In genomic region chr4:103099691-103100392, GRCh38 we compare ENCODE assay signal across 8 cellular contexts. TPM values are rescaled to one million over a fixed set of nuclear protein-coding genes. Genes with fewer than 3 reads are reported as not detected.
DNase-seq lines count a peak whose midpoint lies in the region; ATAC-seq and TF ChIP-seq lines count a peak whose summit lies in the region.

Gene BDH2 (minus strand): TSS chr4:103099834. CDS start chr4:103096254, 3,580 bp downstream.

- CTCF ChIA-PET in HEK293 (lab: Yijun Ruan, JAX): interaction anchor here (0.6 to 4.4 kb wide), 19 partner anchors 8 to 1760 kb away, joined by 3 to 13 read pairs (median 3); no protein-coding TSS in a partner anchor

- H3K4me1 ChIP-seq in HEK293 (ENCODE audit: control insufficient read depth, insufficient read depth, low read length): no peaks in the 10 kb centered on the region
- peaks cover 15% of the 10 kb centered on the region for H3K4me1 ChIP-seq in Loucy (ENCODE audit: insufficient read depth, low read length, poor library complexity, severe bottlenecking)

- DNase-seq in activated CD4-positive, CD25-positive, alpha-beta regulatory T cell treated with anti-CD3 and anti-CD28 coated beads, Interleukin-2, amount 50 U/mL, for 16 hours (ENCODE audit: low read depth, low spot score): peak; percentile 31
- DNase-seq in activated CD4-positive, CD25-positive, alpha-beta regulatory T cell treated with anti-CD3 and anti-CD28 coated beads, Interleukin-2, amount 50 U/mL, for 72 hours: no peak
- peak; percentile 16 for DNase-seq in SHP77 treated with DMSO at 0.1 percent for 48 hours (lab: John Stamatoyannopoulos, UW)
- DNase-seq in Right ventricle myocardium inferior (ENCODE audit: missing footprints): no peak
- peak; percentile 10 for DNase-seq in occipital lobe (lab: John Stamatoyannopoulos, UW)

- H3K9me2 ChIP-seq in Loucy (replicated peaks; ENCODE audit: low read depth, low read length): no peaks in the 10 kb centered on the region

- H3K27ac ChIP-seq in HEK293 (ENCODE audit: extremely low read depth, low read depth, low read length) (no peak within 1 kb of the TSS), adipose tissue (ENCODE audit: low read depth, low read length) (no peak within 1 kb of the TSS)

- no peaks in the 10 kb centered on the region for H3K27me3 ChIP-seq in Loucy (ENCODE audit: insufficient read depth, low read length, poor library complexity, severe bottlenecking)

- H3K4me3 ChIP-seq in HEK293 (ENCODE audit: low read depth, low read length) (peak within 1 kb of the TSS; percentile 35), Loucy (ENCODE audit: low read length, poor library complexity, severe bottlenecking) (peak within 1 kb of the TSS; percentile 78)

- peak; percentile 53; the same call in 1 of the 2 replicates for TF ChIP-seq CTCF in HEK293 (tag by site-specific recombination; IDR thresholded peaks at IDR 0.05)
- TF ChIP-seq CTCF in Loucy (conservative IDR thresholded peaks at IDR 0.05; ENCODE audit: low read length): peak; percentile 81

- WGBS in adipose tissue, 3 donors: 9 to 11% (median 11%) methylated on average over 11 of the region's 11 CpGs

- POLR2A ChIA-PET in HEK293 (lab: Yijun Ruan, JAX): interaction anchor here (0.6 kb wide), 1 partner anchor 669 kb away, joined by 7 read pairs; no protein-coding TSS in a partner anchor

- H3K4me2 ChIP-seq in Loucy (ENCODE audit: low read depth, low read length, poor library complexity, severe bottlenecking): peak within 1 kb of the TSS; percentile 84

- intact Hi-C loops in Right ventricle myocardium inferior (cut with DNase I): loop anchor here (5.0 to 10.0 kb wide), 5 partner anchors 85 to 668 kb away; partner anchors contain the start of genes SLC9B1 and UBE2D3

- peak; percentile 95 for ATAC-seq in Right ventricle myocardium inferior

- H3F3A ChIP-seq in Loucy (ENCODE audit: low read depth): no peaks in the 10 kb centered on the region

- H2AFZ ChIP-seq in Loucy (ENCODE audit: low read length): peak within 1 kb of the TSS; percentile 87

- no peaks in the 10 kb centered on the region for H3K36me3 ChIP-seq in HEK293 (ENCODE audit: control insufficient read depth in 2 of 2, insufficient read depth in 1 of 2, low read length in 2 of 2)
- no peaks in the 10 kb centered on the region for H3K36me3 ChIP-seq in Loucy (ENCODE audit: insufficient read depth, low read length)

- H3K79me2 ChIP-seq in Loucy (ENCODE audit: insufficient read depth, low read length): no peaks in the 10 kb centered on the region

- no peaks in the 10 kb centered on the region for H3K9me3 ChIP-seq in HEK293 (ENCODE audit: control insufficient read depth, insufficient read depth, low read depth, low read length)
- H3K9me3 ChIP-seq in Loucy (ENCODE audit: insufficient read depth, low read depth, low read length): no peaks in the 10 kb centered on the region

- no peaks in the 10 kb centered on the region for H4K20me1 ChIP-seq in Loucy (ENCODE audit: insufficient read depth, low read length, poor library complexity, severe bottlenecking)

- peak within 1 kb of the TSS; percentile 73 for H3K9ac ChIP-seq in Loucy (ENCODE audit: low read depth, low read length, poor library complexity, severe bottlenecking)

TF ChIP-seq in HEK293, 187 proteins besides CTCF, POLR2A, EP300 and RAD21 (continues in another document):
- TF ChIP-seq ZBTB11 (tag by site-specific recombination; conservative IDR thresholded peaks at IDR 0.05; ENCODE audit: low read depth) (no peak), SALL2 (tag by site-specific recombination; IDR thresholded peaks at IDR 0.05; ENCODE audit: borderline replicate concordance) (no peak), ZNF23 (tag by site-specific recombination; IDR thresholded peaks at IDR 0.05; ENCODE audit: borderline replicate concordance) (no peak), ZNF704 (tag by site-specific recombination; IDR thresholded peaks at IDR 0.05) (no peak), ZNF133 (tag by site-specific recombination; IDR thresholded peaks at IDR 0.05) (no peak), ZBTB6 (tag by site-specific recombination; IDR thresholded peaks at IDR 0.05) (peak; percentile 81), ZNF660 (tag by site-specific recombination; IDR thresholded peaks at IDR 0.05) (peak; percentile 57; the same call in 1 of the 2 replicates), ZNF132 (tag by site-specific recombination; IDR thresholded peaks at IDR 0.05; ENCODE audit: borderline replicate concordance) (no peak), ZNF274 (IDR thresholded peaks at IDR 0.05; ENCODE audit: low read length) (no peak), ZNF274 (tag by site-specific recombination; IDR thresholded peaks at IDR 0.05; ENCODE audit: borderline replicate concordance) (no peak), ZNF184 (tag by site-specific recombination; IDR thresholded peaks at IDR 0.05) (no peak), ZNF48 (tag by site-specific recombination; IDR thresholded peaks at IDR 0.05) (no peak), BCL11B (tag by site-specific recombination; IDR thresholded peaks at IDR 0.05; ENCODE audit: low read depth) (no peak), ZNF114 (tag by site-specific recombination; IDR thresholded peaks at IDR 0.05) (no peak), ZNF350 (tag by site-specific recombination; IDR thresholded peaks at IDR 0.05) (no peak), ZNF600 (tag by site-specific recombination; IDR thresholded peaks at IDR 0.05) (no peak)
- TF ChIP-seq, protein P1, sequence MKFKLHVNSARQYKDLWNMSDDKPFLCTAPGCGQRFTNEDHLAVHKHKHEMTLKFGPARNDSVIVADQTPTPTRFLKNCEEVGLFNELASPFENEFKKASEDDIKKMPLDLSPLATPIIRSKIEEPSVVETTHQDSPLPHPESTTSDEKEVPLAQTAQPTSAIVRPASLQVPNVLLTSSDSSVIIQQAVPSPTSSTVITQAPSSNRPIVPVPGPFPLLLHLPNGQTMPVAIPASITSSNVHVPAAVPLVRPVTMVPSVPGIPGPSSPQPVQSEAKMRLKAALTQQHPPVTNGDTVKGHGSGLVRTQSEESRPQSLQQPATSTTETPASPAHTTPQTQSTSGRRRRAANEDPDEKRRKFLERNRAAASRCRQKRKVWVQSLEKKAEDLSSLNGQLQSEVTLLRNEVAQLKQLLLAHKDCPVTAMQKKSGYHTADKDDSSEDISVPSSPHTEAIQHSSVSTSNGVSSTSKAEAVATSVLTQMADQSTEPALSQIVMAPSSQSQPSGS (tag by site-specific recombination; IDR thresholded peaks at IDR 0.05; ENCODE audit: low read depth): no peak
- TF ChIP-seq, protein P2, sequence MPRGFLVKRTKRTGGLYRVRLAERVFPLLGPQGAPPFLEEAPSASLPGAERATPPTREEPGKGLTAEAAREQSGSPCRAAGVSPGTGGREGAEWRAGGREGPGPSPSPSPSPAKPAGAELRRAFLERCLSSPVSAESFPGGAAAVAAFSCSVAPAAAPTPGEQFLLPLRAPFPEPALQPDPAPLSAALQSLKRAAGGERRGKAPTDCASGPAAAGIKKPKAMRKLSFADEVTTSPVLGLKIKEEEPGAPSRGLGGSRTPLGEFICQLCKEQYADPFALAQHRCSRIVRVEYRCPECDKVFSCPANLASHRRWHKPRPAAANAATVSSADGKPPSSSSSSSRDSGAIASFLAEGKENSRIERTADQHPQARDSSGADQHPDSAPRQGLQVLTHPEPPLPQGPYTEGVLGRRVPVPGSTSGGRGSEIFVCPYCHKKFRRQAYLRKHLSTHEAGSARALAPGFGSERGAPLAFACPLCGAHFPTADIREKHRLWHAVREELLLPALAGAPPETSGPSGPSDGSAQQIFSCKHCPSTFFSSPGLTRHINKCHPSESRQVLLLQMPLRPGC (tag by site-specific recombination; IDR thresholded peaks at IDR 0.05): no peak

RNA-seq across cellular contexts. Expression of gene BDH2, which starts in this region (rescaled TPM):
- 10 to 100 TPM; 19.8 to 97.2 (median 35.1) TPM for polyA plus RNA-seq in adipose tissue
- total RNA-seq in Right ventricle myocardium inferior (25.4 TPM), occipital lobe (8.4 TPM)

Comparison
In these comparisons a context has a peak if more than half of its experiments do, and no peak if none do; other contexts are left out.
1. DNase-seq: peak in activated CD4-positive, CD25-positive, alpha-beta regulatory T cell treated with anti-CD3 and anti-CD28 coated beads, Interleukin-2, amount 50 U/mL, for 16 hours (single experiment), SHP77 treated with DMSO at 0.1 percent for 48 hours (single experiment) and occipital lobe (single experiment); none in activated CD4-positive, CD25-positive, alpha-beta regulatory T cell treated with anti-CD3 and anti-CD28 coated beads, Interleukin-2, amount 50 U/mL, for 72 hours (single experiment) and Right ventricle myocardium inferior (single experiment).